In genomic region chr4:11471613-11472012, GRCh38 we compare ENCODE assay signal across 8 cellular contexts. TPM values are rescaled to one million over a fixed set of nuclear protein-coding genes. Genes with fewer than 3 reads are reported as not detected.
DNase-seq lines count a peak whose midpoint lies in the region; ATAC-seq and TF ChIP-seq lines count a peak whose summit lies in the region.

No MANE protein-coding gene starts in this region.

- peak overlapping the region; percentile 60 for H3K27ac ChIP-seq in effector memory CD4-positive, alpha-beta T cell (ENCODE audit: insufficient read depth, low read length, poor library complexity, severe bottlenecking)
- no peak overlapping the region for H3K27ac ChIP-seq in coronary artery

- no peaks in the 10 kb centered on the region for H3K9me3 Mint-ChIP-seq in activated B cell treated with CpG ODN at 0.5 μM for 24 hours
- no peaks in the 10 kb centered on the region for H3K9me3 Mint-ChIP-seq in nephron progenitor cell

- peak overlapping the region; percentile 48 for H3K4me3 ChIP-seq in effector memory CD4-positive, alpha-beta T cell (ENCODE audit: insufficient read depth, low read depth, low read length, poor library complexity, severe bottlenecking)
- no peak overlapping the region for H3K4me3 ChIP-seq in coronary artery

- H3K27me3 Mint-ChIP-seq in activated B cell treated with CpG ODN at 0.5 μM for 24 hours (no peaks in the 10 kb centered on the region), nephron progenitor cell (ENCODE audit: low read depth, poor library complexity) (no peaks in the 10 kb centered on the region)

- H3K27ac Mint-ChIP-seq in activated B cell treated with CpG ODN at 0.5 μM for 24 hours (peak overlapping the region; percentile 96), nephron progenitor cell (no peak overlapping the region)

- TF ChIP-seq CTCF in activated B cell treated with CpG ODN at 0.5 μM for 24 hours (IDR thresholded peaks at IDR 0.05) (no peak), nephron progenitor cell (IDR thresholded peaks at IDR 0.05) (no peak), coronary artery (IDR thresholded peaks at IDR 0.05) (no peak)

- no peaks in the 10 kb centered on the region for H3K36me3 ChIP-seq in effector memory CD4-positive, alpha-beta T cell (ENCODE audit: control insufficient read depth, insufficient read depth, low read length)

- POLR2A ChIA-PET in activated B cell treated with CpG ODN at 0.5 μM for 24 hours (lab: Charles Lee) = interaction anchor here (1.0 to 1.7 kb wide), 2 partner anchors 43 to 1355 kb away, joined by 3 to 6 read pairs; partner anchors contain the start of genes HS3ST1 and WDR1

- H3K4me1 ChIP-seq in effector memory CD4-positive, alpha-beta T cell (ENCODE audit: control insufficient read depth, insufficient read depth, low read length, poor library complexity, severe bottlenecking) = peaks cover 16% of the 10 kb centered on the region

- peak; percentile 53 for ATAC-seq in GM19025 (IDR thresholded peaks at IDR 0.05; ENCODE audit: low read depth, unreplicated experiment)
- peak; percentile 54 for ATAC-seq in HG03066 (IDR thresholded peaks at IDR 0.05; ENCODE audit: low read depth, unreplicated experiment)
- ATAC-seq in activated B cell treated with CpG ODN at 0.5 μM for 24 hours (ENCODE audit: low read depth) = peak; percentile 87

- H3K4me3 Mint-ChIP-seq in activated B cell treated with CpG ODN at 0.5 μM for 24 hours = peak overlapping the region; percentile 81
- H3K4me3 Mint-ChIP-seq in nephron progenitor cell = no peak overlapping the region

- H3K4me1 Mint-ChIP-seq in activated B cell treated with CpG ODN at 0.5 μM for 24 hours (peaks cover 56% of the 10 kb centered on the region), nephron progenitor cell (no peaks in the 10 kb centered on the region)

- intact Hi-C loops in activated B cell treated with CpG ODN at 0.5 μM for 24 hours (cut with micrococcal nuclease) = loop anchor here (1.0 to 5.0 kb wide), 5 partner anchors 35 to 1014 kb away; partner anchors contain the start of gene ZNF518B

- H3K9me3 ChIP-seq in effector memory CD4-positive, alpha-beta T cell (ENCODE audit: control insufficient read depth, low read length) = no peaks in the 10 kb centered on the region

- no peaks in the 10 kb centered on the region for H3K27me3 ChIP-seq in effector memory CD4-positive, alpha-beta T cell (replicated peaks; ENCODE audit: control insufficient read depth, insufficient read depth, low read length, poor library complexity, severe bottlenecking)

- CTCF ChIA-PET in activated B cell treated with CpG ODN at 0.5 μM for 24 hours (lab: Charles Lee) = interaction anchor here (1.2 kb wide), 1 partner anchor 922 kb away, joined by 3 read pairs; no protein-coding TSS in a partner anchor

- H3K36me3 Mint-ChIP-seq in activated B cell treated with CpG ODN at 0.5 μM for 24 hours (ENCODE audit: low read depth) = no peaks in the 10 kb centered on the region
- H3K36me3 Mint-ChIP-seq in nephron progenitor cell (ENCODE audit: low read depth) = no peaks in the 10 kb centered on the region

- DNase-seq in activated B cell treated with CpG ODN at 0.5 μM for 24 hours = no peak
- peak; percentile 32 to 46 (median 41) for DNase-seq in effector memory CD4-positive, alpha-beta T cell
- peak; percentile 13 for DNase-seq in stimulated activated CD8-positive, alpha-beta memory T cell treated with anti-CD3 and anti-CD28 coated beads, Interleukin-12 subunit alpha, Interleukin-12 subunit beta, amount 100 ng/mL, for 4 hours (ENCODE audit: low read depth)
- DNase-seq in nephron progenitor cell = no peak
- no peak for DNase-seq in coronary artery (ENCODE audit: low spot score)
- DNase-seq in cerebellar cortex (ENCODE audit: low spot score) = no peak

RNA-seq across cellular contexts. Expression of gene HS3ST1, which starts 42.9 kb away (rescaled TPM):
- total RNA-seq in activated B cell treated with CpG ODN at 0.5 μM for 24 hours = 0.59 and 2.1 TPM in 2 replicates

Comparison
In these comparisons a context has a peak if more than half of its experiments do, and no peak if none do; other contexts are left out.
1. DNase-seq: peak in effector memory CD4-positive, alpha-beta T cell (3 of 3) and stimulated activated CD8-positive, alpha-beta memory T cell treated with anti-CD3 and anti-CD28 coated beads, Interleukin-12 subunit alpha, Interleukin-12 subunit beta, amount 100 ng/mL, for 4 hours (single experiment); none in activated B cell treated with CpG ODN at 0.5 μM for 24 hours (single experiment), nephron progenitor cell (single experiment), coronary artery (single experiment) and cerebellar cortex (single experiment).
2. Peak in every context shown above with its lines, with median percentiles within 50 percentile points of each other: ATAC-seq.